Comparison of ENCODE assay signal across 1 cellular context in genomic region chrY:21459648-21460047, GRCh38.
TF ChIP-seq lines count a peak whose summit lies in the region.

No MANE protein-coding gene starts in this region.

TF ChIP-seq in A549, 52 proteins besides CTCF, POLR2A, EP300 and RAD21 (continued from another document):
- TF ChIP-seq RCOR1 (IDR thresholded peaks at IDR 0.05; ENCODE audit: low read depth, low read length), result no peak
